9 cellular contexts compared by ENCODE assay signal in genomic region chr18:70380915-70381896, GRCh38.
DNase-seq lines count a peak whose midpoint lies in the region; ATAC-seq and TF ChIP-seq lines count a peak whose summit lies in the region.
"Had no signal": no experiment of that assay in that cellular context is flagged by ENCODE, and none has a peak within 500 bp of the region (broad histone marks: within the 10 kb centered on the region; RNA-seq: fewer than 3 reads in every experiment).

No MANE protein-coding gene starts in this region.

- H2AFZ ChIP-seq in GM23338 = no peak overlapping the region

- TF ChIP-seq CTCF in GM23338 (conservative IDR thresholded peaks at IDR 0.05; ENCODE audit: low read depth in 2 of 2) (no peak), brain (conservative IDR thresholded peaks at IDR 0.05) (no peak)

- DNase-seq in GM23338 (ENCODE audit: low spot score) = peak; percentile 47
- DNase-seq in NCI-H1930 (lab: John Stamatoyannopoulos, UW) = peak; percentile 41 to 70
- DNase-seq in middle frontal gyrus (ENCODE audit: extremely low spot score, low spot score) = peak; percentile 53
- no peak for DNase-seq in left lobe of liver (ENCODE audit: low spot score)
- DNase-seq in stimulated activated naive B cell treated with anti-CD40 and anti-IgM and Interleukin-4, amounts not matched to agents 10 μg/mL and 1 μg/mL and 100 μg/mL, for 72 hours = no peak
- DNase-seq: activated CD4-positive, alpha-beta T cell treated with anti-CD3 and anti-CD28 coated beads for 1 hour had no signal

- no peak overlapping the region for H3K4me3 ChIP-seq in GM23338

- H3K79me2 ChIP-seq in GM23338 (replicated peaks; ENCODE audit: insufficient read depth) = no peaks in the 10 kb centered on the region

- H3F3A ChIP-seq in GM23338 (replicated peaks; ENCODE audit: low read depth) = no peaks in the 10 kb centered on the region

- H3K4me2 ChIP-seq in GM23338 = no peak overlapping the region

- peak; percentile 60 for ATAC-seq in GM23338
- ATAC-seq in left lobe of liver = no peak
- ATAC-seq in HG02623 (IDR thresholded peaks at IDR 0.05; ENCODE audit: unreplicated experiment) = no peak
- no peak for ATAC-seq in stimulated activated naive B cell treated with anti-CD40 and anti-IgM and Interleukin-4, amounts not matched to agents 10 μg/mL and 1 μg/mL and 100 μg/mL, for 72 hours (replicated peaks)
- no peak for ATAC-seq in GM19328 (IDR thresholded peaks at IDR 0.05; ENCODE audit: unreplicated experiment)

- H3K36me3 ChIP-seq in GM23338 (ENCODE audit: insufficient read depth) = no peaks in the 10 kb centered on the region

- H3K4me3 Mint-ChIP-seq in GM23338 (no peak overlapping the region), brain (peak overlapping the region in 3 of 5 experiments; percentile 6 to 33 (median 13))
- H3K4me3 Mint-ChIP-seq in stimulated activated naive B cell treated with anti-CD40 and anti-IgM and Interleukin-4, amounts not matched to agents 10 μg/mL and 1 μg/mL and 100 μg/mL, for 72 hours = no peak overlapping the region

- H3K36me3 Mint-ChIP-seq in GM23338 (ENCODE audit: low read depth) (no peaks in the 10 kb centered on the region), brain (no peaks in the 10 kb centered on the region)
- no peaks in the 10 kb centered on the region for H3K36me3 Mint-ChIP-seq in stimulated activated naive B cell treated with anti-CD40 and anti-IgM and Interleukin-4, amounts not matched to agents 10 μg/mL and 1 μg/mL and 100 μg/mL, for 72 hours

- H3K27me3 ChIP-seq in GM23338 (ENCODE audit: insufficient read depth) = no peaks in the 10 kb centered on the region

- H4K20me1 ChIP-seq in GM23338 (replicated peaks; ENCODE audit: insufficient read depth) = no peaks in the 10 kb centered on the region

- H3K27ac Mint-ChIP-seq in GM23338 (no peak overlapping the region), brain (peak overlapping the region in 2 of 5 experiments; percentile 15 to 45)
- H3K27ac Mint-ChIP-seq in stimulated activated naive B cell treated with anti-CD40 and anti-IgM and Interleukin-4, amounts not matched to agents 10 μg/mL and 1 μg/mL and 100 μg/mL, for 72 hours = no peak overlapping the region

- no peaks in the 10 kb centered on the region for H3K9me2 ChIP-seq in GM23338 (ENCODE audit: insufficient read depth)

- no peaks in the 10 kb centered on the region; the same call in 2 of the 3 replicates for H3K9me3 Mint-ChIP-seq in GM23338
- H3K9me3 Mint-ChIP-seq in brain = no peaks in the 10 kb centered on the region
- peaks cover 0 to 2% of the 10 kb centered on the region in 2 donors for H3K9me3 Mint-ChIP-seq in stimulated activated naive B cell treated with anti-CD40 and anti-IgM and Interleukin-4, amounts not matched to agents 10 μg/mL and 1 μg/mL and 100 μg/mL, for 72 hours

- H3K4me1 Mint-ChIP-seq in GM23338 (peaks cover 17% of the 10 kb centered on the region), brain (peaks cover 35% of the 10 kb centered on the region)
- H3K4me1 Mint-ChIP-seq in stimulated activated naive B cell treated with anti-CD40 and anti-IgM and Interleukin-4, amounts not matched to agents 10 μg/mL and 1 μg/mL and 100 μg/mL, for 72 hours = no peaks in the 10 kb centered on the region

- H3K27me3 Mint-ChIP-seq in GM23338 (ENCODE audit: insufficient read depth, low read depth, poor library complexity) (peaks cover 9% of the 10 kb centered on the region), brain (no peaks in the 10 kb centered on the region)
- H3K27me3 Mint-ChIP-seq in stimulated activated naive B cell treated with anti-CD40 and anti-IgM and Interleukin-4, amounts not matched to agents 10 μg/mL and 1 μg/mL and 100 μg/mL, for 72 hours = no peaks in the 10 kb centered on the region

- H3K4me1 ChIP-seq in GM23338 (ENCODE audit: insufficient read depth) = no peaks in the 10 kb centered on the region

- H3K27ac ChIP-seq in GM23338 (ENCODE audit: low read depth) = no peak overlapping the region

TF ChIP-seq in GM23338, 12 proteins besides CTCF, POLR2A, EP300 and RAD21:
- TF ChIP-seq, protein P1, sequence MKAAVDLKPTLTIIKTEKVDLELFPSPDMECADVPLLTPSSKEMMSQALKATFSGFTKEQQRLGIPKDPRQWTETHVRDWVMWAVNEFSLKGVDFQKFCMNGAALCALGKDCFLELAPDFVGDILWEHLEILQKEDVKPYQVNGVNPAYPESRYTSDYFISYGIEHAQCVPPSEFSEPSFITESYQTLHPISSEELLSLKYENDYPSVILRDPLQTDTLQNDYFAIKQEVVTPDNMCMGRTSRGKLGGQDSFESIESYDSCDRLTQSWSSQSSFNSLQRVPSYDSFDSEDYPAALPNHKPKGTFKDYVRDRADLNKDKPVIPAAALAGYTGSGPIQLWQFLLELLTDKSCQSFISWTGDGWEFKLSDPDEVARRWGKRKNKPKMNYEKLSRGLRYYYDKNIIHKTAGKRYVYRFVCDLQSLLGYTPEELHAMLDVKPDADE (IDR thresholded peaks at IDR 0.05) = no peak
- TF ChIP-seq ZNF114 (CRISPR knock-in tag; IDR thresholded peaks at IDR 0.05) = no peak
- TF ChIP-seq NANOG (IDR thresholded peaks at IDR 0.05; ENCODE audit: borderline replicate concordance) = no peak

Comparison
In these comparisons a context has a peak if more than half of its experiments do, and no peak if none do; other contexts are left out.
1. DNase-seq: peak in GM23338 (single experiment), NCI-H1930 (2 of 2) and middle frontal gyrus (single experiment); none in left lobe of liver (single experiment) and stimulated activated naive B cell treated with anti-CD40 and anti-IgM and Interleukin-4, amounts not matched to agents 10 μg/mL and 1 μg/mL and 100 μg/mL, for 72 hours (single experiment).
2. H3K4me3 Mint-ChIP-seq: peak in brain (3 of 5); none in GM23338 (single experiment) and stimulated activated naive B cell treated with anti-CD40 and anti-IgM and Interleukin-4, amounts not matched to agents 10 μg/mL and 1 μg/mL and 100 μg/mL, for 72 hours (0 of 2).